Comparison of ENCODE assay signal across 8 cellular contexts in the genomic region with DNA sequence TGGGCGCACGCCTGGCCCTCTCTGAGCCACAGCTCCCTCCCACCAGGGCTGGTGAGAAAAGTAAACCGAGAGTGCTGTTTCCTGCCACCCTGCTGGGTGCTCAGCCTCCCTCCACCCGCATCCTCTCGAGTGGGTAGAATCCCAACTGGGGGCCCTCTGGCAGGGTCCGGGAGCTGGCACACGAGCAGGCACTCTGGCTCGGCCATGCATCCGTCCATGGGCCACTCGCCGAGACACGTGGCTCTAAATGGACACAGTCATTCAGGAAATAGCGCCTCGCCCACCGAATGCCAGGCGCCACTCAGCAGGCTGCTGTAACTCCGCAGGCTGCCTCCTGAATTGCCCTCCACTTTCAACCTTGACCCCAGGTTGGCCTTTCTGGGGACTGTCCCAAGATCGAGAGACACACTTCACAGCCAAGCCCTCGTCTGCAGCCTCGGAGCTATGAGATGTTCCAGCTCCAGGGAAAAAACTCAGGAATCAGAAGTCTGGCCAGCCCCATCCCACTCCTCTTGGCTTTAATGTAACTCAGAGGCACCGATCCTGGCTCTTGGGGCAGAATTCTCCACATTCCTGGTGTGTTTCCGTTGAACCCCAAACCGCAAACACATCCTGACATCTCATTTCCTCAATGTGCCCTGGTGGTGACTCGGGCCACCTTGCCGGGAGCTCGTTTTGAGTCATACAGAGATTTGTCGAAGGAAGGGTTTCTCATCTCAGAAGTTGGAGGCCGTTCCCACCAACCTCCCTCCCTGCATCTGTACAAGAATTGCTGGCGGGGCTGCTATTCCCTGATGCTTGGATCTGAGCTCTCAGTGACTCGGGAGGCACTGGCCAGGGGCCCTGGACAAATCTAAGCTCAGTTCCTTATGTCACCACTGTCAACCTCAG. TPM values are rescaled to one million over a fixed set of nuclear protein-coding genes. Genes with fewer than 3 reads are reported as not detected.
DNase-seq lines count a peak whose midpoint lies in the region; ATAC-seq and TF ChIP-seq lines count a peak whose summit lies in the region.

No MANE protein-coding gene starts in this region.

- no peak overlapping the region for H3K27ac ChIP-seq in KMS-11
- H3K27ac ChIP-seq in gastroesophageal sphincter = peak overlapping the region in 3 of 4 donors; percentile 50 to 64 (median 50)

- H3K9me3 ChIP-seq in gastroesophageal sphincter = no peaks in the 10 kb centered on the region

- TF ChIP-seq CTCF in KMS-11 (conservative IDR thresholded peaks at IDR 0.05; ENCODE audit: low read depth, low read length) (no peak; the same call in 1 of the 2 replicates), gastroesophageal sphincter (IDR thresholded peaks at IDR 0.05) (peak in 2 of 4 experiments; percentile 8 to 19)

- H3K4me2 ChIP-seq in KMS-11 = peak overlapping the region; percentile 31

- DNase-seq in Caki2 (ENCODE audit: low read depth) (peak; percentile 92), HuH-7.5 (ENCODE audit: low spot score) (no peak), OCI-M2 (lab: John Stamatoyannopoulos, UW; ENCODE audit: unreplicated experiment) (no peak)
- DNase-seq in activated T-cell treated with anti-CD3 and anti-CD28 coated beads, Interleukin-2, amount 50 U/mL, for 1 hour = peak; percentile 59
- peak; percentile 43 to 67 for DNase-seq in stimulated activated CD4-positive, alpha-beta T cell treated with anti-CD3 and anti-CD28 coated beads, Interleukin-12 subunit alpha, Interleukin-12 subunit beta, amount 100 ng/mL, for 24 hours (ENCODE audit: low read depth in 2 of 2)

- TF ChIP-seq EP300 in gastroesophageal sphincter (IDR thresholded peaks at IDR 0.05) = no peak

- H3K4me3 ChIP-seq in KMS-11 (IDR thresholded peaks at IDR 0.05; ENCODE audit: insufficient read depth, low read depth, low read length) (no peak overlapping the region), gastroesophageal sphincter (no peak overlapping the region)

- no peaks in the 10 kb centered on the region for H3K79me2 ChIP-seq in KMS-11 (ENCODE audit: insufficient read depth, low read depth)

- H3K27me3 ChIP-seq in KMS-11 (ENCODE audit: insufficient read depth, low read depth) (no peaks in the 10 kb centered on the region), gastroesophageal sphincter (no peaks in the 10 kb centered on the region)

- H2AFZ ChIP-seq in KMS-11 (ENCODE audit: low read depth) = 0 out of 2 replicates have a peak overlapping the region, but pooled peaks have one; percentile 17

- H3K9ac ChIP-seq in KMS-11 = no peak overlapping the region

- TF ChIP-seq POLR2A in gastroesophageal sphincter (IDR thresholded peaks at IDR 0.05) = no peak

- H3K36me3 ChIP-seq in KMS-11 (ENCODE audit: insufficient read depth) = no peaks in the 10 kb centered on the region
- H3K36me3 ChIP-seq in gastroesophageal sphincter = no peaks in the 10 kb centered on the region

- in situ Hi-C loops in Caki2 (cut with HindIII; ENCODE audit: low pct_unique_long_range_greater_than_20kb, low sequenced_read_pairs) = no loop called here

- 52 to 59% methylated on average over 4 to 16 of the region's 30 CpGs for WGBS in gastroesophageal sphincter (ENCODE audit: low coverage in 1 of 2), 2 donors

- H4K20me1 ChIP-seq in KMS-11 (ENCODE audit: insufficient read depth) = no peaks in the 10 kb centered on the region

- peak; percentile 9 for ATAC-seq in gastroesophageal sphincter
- no peak for ATAC-seq in HG02610 (IDR thresholded peaks at IDR 0.05; ENCODE audit: unreplicated experiment)

- H3K4me1 ChIP-seq in KMS-11 (ENCODE audit: low read depth, poor library complexity, severe bottlenecking) (peaks cover 51% of the 10 kb centered on the region), gastroesophageal sphincter (peaks cover 4 to 54% (median 24%) of the 10 kb centered on the region in 3 donors)

RNA-seq across cellular contexts. Expression of a gene that starts 14.1 kb away (rescaled TPM):
- total RNA-seq in Caki2 (2014; rRNA removed; shearing (Covaris generic); ENCODE audit: low replicate concordance) = 0.55 and 3.0 TPM in 2 replicates
- 10 to 100 TPM; 29.4 to 40.0 (median 34.9) TPM for total RNA-seq in gastroesophageal sphincter

Comparison
In these comparisons a context has a peak if more than half of its experiments do, and no peak if none do; other contexts are left out.
1. DNase-seq: peak in Caki2 (single experiment), activated T-cell treated with anti-CD3 and anti-CD28 coated beads, Interleukin-2, amount 50 U/mL, for 1 hour (single experiment) and stimulated activated CD4-positive, alpha-beta T cell treated with anti-CD3 and anti-CD28 coated beads, Interleukin-12 subunit alpha, Interleukin-12 subunit beta, amount 100 ng/mL, for 24 hours (2 of 2); none in HuH-7.5 (single experiment) and OCI-M2 (single experiment).